ENCODE assay signal across 15 cellular contexts in genomic region chr16:976389-976931, GRCh38. TPM values are rescaled to one million over a fixed set of nuclear protein-coding genes. Genes with fewer than 3 reads are reported as not detected.
DNase-seq lines count a peak whose midpoint lies in the region; ATAC-seq and TF ChIP-seq lines count a peak whose summit lies in the region.
"Had no signal": no experiment of that assay in that cellular context is flagged by ENCODE, and none has a peak within 500 bp of the region (broad histone marks: within the 10 kb centered on the region; RNA-seq: fewer than 3 reads in every experiment).

No MANE protein-coding gene starts in this region.

- peaks cover 0 to 3% of the 10 kb centered on the region in 2 donors for H3K27me3 Mint-ChIP-seq in T-cell

- peak overlapping the region in 1 of 2 donors; percentile 34 for H3K27ac Mint-ChIP-seq in T-cell

- no peaks in the 10 kb centered on the region for H3K9me3 ChIP-seq in gastrocnemius medialis

- H3K4me1 Mint-ChIP-seq in T-cell: peaks cover 11 to 22% (median 22%) of the 10 kb centered on the region in 3 donors

- peak; percentile 27 to 78 (median 57) for ATAC-seq in T-cell (replicated peaks in 1 of 4)
- no peak for ATAC-seq in gastrocnemius medialis
- no peak for ATAC-seq in HG03521 (IDR thresholded peaks at IDR 0.05; ENCODE audit: unreplicated experiment)
- ATAC-seq in sciatic nerve: no peak
- ATAC-seq: HCT116 had no signal

- intact Hi-C loops in dorsolateral prefrontal cortex (cut with DNase I) (loop anchor here in 1 of 2 donors (2.0 kb wide), 1 partner anchor 64 kb away; no protein-coding TSS in a partner anchor), gastrocnemius medialis (cut with DNase I; ENCODE audit: low total_unique reads) (no loop called here), sciatic nerve (cut with DNase I) (no loop called here)

- no peaks in the 10 kb centered on the region for H3K9me3 Mint-ChIP-seq in T-cell

- POLR2A ChIA-PET in T-cell (lab: Charles Lee): no interaction called here

- peaks cover 7 to 17% of the 10 kb centered on the region in 2 donors for H3K4me1 ChIP-seq in gastrocnemius medialis

- H3K4me3 ChIP-seq in dorsolateral prefrontal cortex (peak overlapping the region in 3 of 59 donors; percentile 2 to 5 (median 3)), gastrocnemius medialis (no peak overlapping the region)
- H3K4me3 ChIP-seq: left ventricle myocardium inferior had no signal

- CTCF ChIA-PET in T-cell (lab: Charles Lee): no interaction called here

- H3K36me3 Mint-ChIP-seq in T-cell: no peaks in the 10 kb centered on the region

- TF ChIP-seq CTCF in dorsolateral prefrontal cortex (IDR thresholded peaks at IDR 0.05 in 54 of 56, conservative IDR thresholded peaks at IDR 0.05 in 2 of 56; ENCODE audit: low read depth in 1 of 56, partially characterized antibody in 56 of 56): no peak
- no peak for TF ChIP-seq CTCF in gastrocnemius medialis (IDR thresholded peaks at IDR 0.05 in 4 of 5, conservative IDR thresholded peaks at IDR 0.05 in 1 of 5)

- in situ Hi-C loops in gastrocnemius medialis (cut with MboI; ENCODE audit: low sequenced_read_pairs in 4 of 4): no loop called here

- no peak overlapping the region for H3K4me3 Mint-ChIP-seq in T-cell

- H3K36me3 ChIP-seq in gastrocnemius medialis: no peaks in the 10 kb centered on the region
- H3K36me3 ChIP-seq: left ventricle myocardium inferior had no signal

- TF ChIP-seq POLR2A in gastrocnemius medialis (IDR thresholded peaks at IDR 0.05): no peak

- DNase-seq in COLO668 (lab: John Stamatoyannopoulos, UW; ENCODE audit: unreplicated experiment) (peak; percentile 54), T-cell (peak in 18 of 34 experiments; percentile 22 to 55 (median 33)), dorsolateral prefrontal cortex (peak in 1 of 10 donors; percentile 47), gastrocnemius medialis (peak in 1 of 2 donors; percentile 34), T-helper 9 cell (no peak), sciatic nerve (ENCODE audit: low spot score) (no peak)
- DNase-seq: activated CD8-positive, alpha-beta memory T cell treated with anti-CD3 and anti-CD28 coated beads, Interleukin-2, amount 50 U/mL, for 48 hours; amniotic stem cell; left ventricle myocardium inferior; NCI-H1417 treated with DMSO at 0.1 percent for 48 hours; NCI-H446 had no signal

- H3K27me3 ChIP-seq in dorsolateral prefrontal cortex: peaks cover 0 to 11% (median 0%) of the 10 kb centered on the region in 45 donors
- peaks cover 33 to 50% (median 44%) of the 10 kb centered on the region in 3 donors for H3K27me3 ChIP-seq in gastrocnemius medialis

- H3K27ac ChIP-seq in dorsolateral prefrontal cortex (peak overlapping the region; percentile 15 to 100 (median 98)), gastrocnemius medialis (peak overlapping the region in 3 of 4 donors; percentile 30 to 68 (median 55))
- H3K27ac ChIP-seq: C4-2B, KMS-11 had no signal

RNA-seq across cellular contexts. Expression of gene SOX8, which starts 5.1 kb away (rescaled TPM):
- 1 to 10 TPM; 4.7 to 5.9 (median 5.1) TPM for total RNA-seq in T-cell
- total RNA-seq in dorsolateral prefrontal cortex: 100 to 1,000 TPM in 11 of 120 experiments, 10 to 100 TPM in 109; 17.7 to 191 (median 59.0) TPM
- total RNA-seq in gastrocnemius medialis: under 1 TPM; 0.10 to 0.91 (median 0.33) TPM
- total RNA-seq in sciatic nerve: 57.7 TPM

RNA-seq across cellular contexts. Expression of gene LMF1, which starts 5.7 kb away (rescaled TPM):
- 10 to 100 TPM; 46.6 to 59.4 (median 51.1) TPM for total RNA-seq in T-cell
- total RNA-seq in dorsolateral prefrontal cortex: 10 to 100 TPM; 26.2 to 68.7 (median 45.4) TPM
- 10 to 100 TPM in 2 of 4 donors, 1 to 10 TPM in 2; 7.7 to 15.8 (median 10.2) TPM for total RNA-seq in gastrocnemius medialis
- 31.3 TPM for total RNA-seq in sciatic nerve

Comparison
In these comparisons a context has a peak if more than half of its experiments do, and no peak if none do; other contexts are left out.
1. DNase-seq: peak in COLO668 (single experiment) and T-cell (18 of 34); none in T-helper 9 cell (single experiment) and sciatic nerve (single experiment).
2. ATAC-seq: peak in T-cell (4 of 4); none in gastrocnemius medialis (0 of 2), HG03521 (single experiment) and sciatic nerve (single experiment).